In the genomic region with DNA sequence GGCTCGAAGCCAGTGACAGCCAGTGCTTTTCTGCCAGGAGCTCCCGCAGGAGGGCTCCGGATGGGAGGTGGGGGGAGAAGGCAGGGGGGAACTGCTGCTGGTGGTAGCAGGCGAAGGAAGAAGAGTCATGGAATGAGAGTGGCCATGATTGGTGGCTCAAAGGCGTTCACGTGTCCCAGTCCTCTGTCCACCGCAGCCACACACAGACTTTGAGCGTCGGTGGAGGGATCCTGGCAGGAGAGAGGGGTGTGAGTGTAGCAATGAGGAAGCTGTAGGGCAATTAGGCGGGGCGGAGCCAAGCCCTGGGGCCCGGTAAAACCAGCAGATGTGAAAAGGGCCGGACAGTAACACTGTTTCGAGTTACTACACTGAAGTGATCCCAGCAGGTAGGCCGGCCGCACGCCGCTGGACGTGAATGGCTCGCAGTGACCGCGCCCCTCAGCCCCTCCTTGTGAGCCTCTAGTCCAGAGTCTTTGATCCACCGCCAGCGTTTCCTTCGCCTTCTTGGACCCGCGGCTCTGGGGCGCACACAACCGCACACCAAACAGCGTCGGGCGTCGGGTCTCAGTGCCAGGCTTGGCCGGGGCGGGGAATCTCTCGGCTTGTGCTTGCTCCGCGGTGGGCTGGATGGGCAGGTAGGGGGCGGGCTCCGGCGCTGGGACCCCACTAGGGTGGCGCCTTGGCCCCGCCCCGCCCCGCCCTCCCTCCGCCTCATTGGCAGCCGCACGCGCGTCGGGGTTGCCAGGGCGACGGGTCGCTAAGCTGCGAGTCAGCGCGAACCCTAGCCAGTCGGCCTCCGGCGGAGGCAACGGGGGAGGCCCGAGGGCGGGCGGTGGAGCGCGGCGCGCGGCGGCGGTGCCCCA, we compare ENCODE assay signal across 8 cellular contexts. TPM values are rescaled to one million over a fixed set of nuclear protein-coding genes. Genes with fewer than 3 reads are reported as not detected.
DNase-seq lines count a peak whose midpoint lies in the region; ATAC-seq, FAIRE-seq and TF ChIP-seq lines count a peak whose summit lies in the region.

TSS of gene LRRC10B (plus strand) at position 788 of the 863 bp plus-strand sequence. CDS start 250 bp downstream, outside the sequence.

- POLR2A ChIA-PET in A673 (lab: Charles Lee; ENCODE audit: low non-redundant PET): interaction anchor here (0.6 to 1.7 kb wide), 3 partner anchors 9 to 81 kb away, joined by 3 to 6 read pairs (median 4); no protein-coding TSS in a partner anchor

- CTCF ChIA-PET in A673 (lab: Charles Lee): interaction anchor here (0.6 to 1.8 kb wide), 4 partner anchors 9 to 62 kb away, joined by 3 to 18 read pairs (median 7); no protein-coding TSS in a partner anchor

- H3K9me3 ChIP-seq in A673 (ENCODE audit: low read depth, low read length, poor library complexity, severe bottlenecking) (no peaks in the 10 kb centered on the region), body of pancreas (no peaks in the 10 kb centered on the region)

- DNase-seq in A673 (ENCODE audit: low spot score) (peak; percentile 95), NOMO-1 treated with DMSO at 0.1 percent for 48 hours (lab: John Stamatoyannopoulos, UW; ENCODE audit: unreplicated experiment) (peak; percentile 87), body of pancreas (peak; percentile 28 to 46 (median 38)), mesothelial cell of epicardium (ENCODE audit: low spot score in 2 of 2, unreplicated experiment in 2 of 2) (peak in 1 of 2 experiments; percentile 66), H54 (ENCODE audit: insufficient read length, low spot score) (no peak)
- peak; percentile 25 to 44 for DNase-seq in stimulated activated naive CD8-positive, alpha-beta T cell treated with anti-CD3 and anti-CD28 coated beads, Interleukin-15, amount 100 ng/mL, for 72 hours

- ATAC-seq in GM21723 (IDR thresholded peaks at IDR 0.05; ENCODE audit: unreplicated experiment) (peak; percentile 30), body of pancreas (peak; percentile 30), HG03196 (IDR thresholded peaks at IDR 0.05; ENCODE audit: unreplicated experiment) (no peak)
- ATAC-seq in stimulated activated naive CD8-positive, alpha-beta T cell treated with anti-CD3 and anti-CD28 coated beads, Interleukin-15, amount 100 ng/mL, for 72 hours: peak; percentile 64

- H3K36me3 ChIP-seq in A673 (ENCODE audit: insufficient read depth, low read length, poor library complexity, severe bottlenecking): no peaks in the 10 kb centered on the region
- H3K36me3 ChIP-seq in body of pancreas (replicated peaks in 1 of 2; ENCODE audit: insufficient read depth in 1 of 2, low read depth in 2 of 2): no peaks in the 10 kb centered on the region

- TF ChIP-seq CTCF in A673 (conservative IDR thresholded peaks at IDR 0.05; ENCODE audit: low read depth, low read length) (no peak), body of pancreas (IDR thresholded peaks at IDR 0.05) (no peak), mesothelial cell of epicardium (IDR thresholded peaks at IDR 0.05; ENCODE audit: unreplicated experiment) (no peak)

- H3K9me3 Mint-ChIP-seq in mesothelial cell of epicardium: no peaks in the 10 kb centered on the region
- H3K9me3 Mint-ChIP-seq in stimulated activated naive CD8-positive, alpha-beta T cell treated with anti-CD3 and anti-CD28 coated beads, Interleukin-15, amount 100 ng/mL, for 72 hours: no peaks in the 10 kb centered on the region

- intact Hi-C loops in A673 (cut with micrococcal nuclease; ENCODE audit: unreplicated experiment) (loop anchor here (2.0 kb wide), 1 partner anchor 175 kb away; the partner anchor contains the start of genes DDB1 and TKFC), body of pancreas (cut with DNase I) (no loop called here)

- H3K27ac ChIP-seq in A673 (ENCODE audit: low read depth, low read length, poor library complexity, severe bottlenecking) (peak within 1 kb of the TSS; percentile 80), body of pancreas (no peak within 1 kb of the TSS)

- no peak for TF ChIP-seq POLR2A in body of pancreas (IDR thresholded peaks at IDR 0.05)
- no peak for TF ChIP-seq POLR2A in H54 (IDR thresholded peaks at IDR 0.05; ENCODE audit: low read depth, low read length)

- H3K27me3 ChIP-seq in A673 (replicated peaks; ENCODE audit: insufficient read depth, low read depth, low read length, poor library complexity) (no peaks in the 10 kb centered on the region), body of pancreas (peaks cover 0 to 12% of the 10 kb centered on the region in 2 donors)

- peak within 1 kb of the TSS; percentile 53 for H3K4me3 ChIP-seq in A673 (ENCODE audit: low read depth, low read length, poor library complexity, severe bottlenecking)
- no peak within 1 kb of the TSS for H3K4me3 ChIP-seq in body of pancreas

- no peaks in the 10 kb centered on the region for H3K36me3 Mint-ChIP-seq in mesothelial cell of epicardium

- H3K27me3 Mint-ChIP-seq in mesothelial cell of epicardium (ENCODE audit: low read depth): peaks cover 66% of the 10 kb centered on the region
- peaks cover 77% of the 10 kb centered on the region for H3K27me3 Mint-ChIP-seq in stimulated activated naive CD8-positive, alpha-beta T cell treated with anti-CD3 and anti-CD28 coated beads, Interleukin-15, amount 100 ng/mL, for 72 hours

- H3K4me3 Mint-ChIP-seq in mesothelial cell of epicardium: peak within 1 kb of the TSS; percentile 61
- H3K4me3 Mint-ChIP-seq in stimulated activated naive CD8-positive, alpha-beta T cell treated with anti-CD3 and anti-CD28 coated beads, Interleukin-15, amount 100 ng/mL, for 72 hours: peak within 1 kb of the TSS; percentile 72 to 77

- no peak within 1 kb of the TSS for H3K27ac Mint-ChIP-seq in mesothelial cell of epicardium
- peak within 1 kb of the TSS in 1 of 2 donors; percentile 56 for H3K27ac Mint-ChIP-seq in stimulated activated naive CD8-positive, alpha-beta T cell treated with anti-CD3 and anti-CD28 coated beads, Interleukin-15, amount 100 ng/mL, for 72 hours

- WGBS in body of pancreas, 2 donors: 4% methylated on average over 16 to 55 of the region's 71 CpGs

- BruUV-seq in A673 (replicated peaks; lab: Mats Ljungman, UMichigan): no TSS peak

- no peak for FAIRE-seq in H54 (lab: Jason Lieb, UNC)

- peaks cover 81% of the 10 kb centered on the region for H3K4me1 ChIP-seq in A673 (ENCODE audit: insufficient read depth, low read length, poor library complexity, severe bottlenecking)
- H3K4me1 ChIP-seq in body of pancreas: peaks cover 21% of the 10 kb centered on the region

- peaks cover 20% of the 10 kb centered on the region for H3K4me1 Mint-ChIP-seq in mesothelial cell of epicardium
- peaks cover 15% of the 10 kb centered on the region for H3K4me1 Mint-ChIP-seq in stimulated activated naive CD8-positive, alpha-beta T cell treated with anti-CD3 and anti-CD28 coated beads, Interleukin-15, amount 100 ng/mL, for 72 hours

RNA-seq across cellular contexts. Expression of gene LRRC10B, which starts in this region (rescaled TPM):
- 17.3 and 17.4 TPM in 2 replicates for total RNA-seq in A673 (2021)
- 1 to 10 TPM; 1.6 to 2.9 TPM for total RNA-seq in body of pancreas
- 0.09 to 0.16 TPM (median 0.11 TPM) in 3 replicates for total RNA-seq in mesothelial cell of epicardium
